ENCODE assay signal across 1 cellular context in genomic region chr19:17282488-17283256, GRCh38.
TF ChIP-seq lines count a peak whose summit lies in the region.

No MANE protein-coding gene starts in this region.

TF ChIP-seq in neural cell, 6 proteins besides CTCF, POLR2A, EP300 and RAD21 (continued from another document):
- no peak for TF ChIP-seq REST (IDR thresholded peaks at IDR 0.05; ENCODE audit: borderline replicate concordance)
- TF ChIP-seq POLR2AphosphoS5 (IDR thresholded peaks at IDR 0.05), result no peak
- peak; percentile 75 for TF ChIP-seq SMC3 (conservative IDR thresholded peaks at IDR 0.05; ENCODE audit: poor library complexity)
- peak; percentile 15 for TF ChIP-seq MXI1 (conservative IDR thresholded peaks at IDR 0.05; ENCODE audit: poor library complexity, severe bottlenecking)
